ENCODE assay signal across 8 cellular contexts in the genomic region with DNA sequence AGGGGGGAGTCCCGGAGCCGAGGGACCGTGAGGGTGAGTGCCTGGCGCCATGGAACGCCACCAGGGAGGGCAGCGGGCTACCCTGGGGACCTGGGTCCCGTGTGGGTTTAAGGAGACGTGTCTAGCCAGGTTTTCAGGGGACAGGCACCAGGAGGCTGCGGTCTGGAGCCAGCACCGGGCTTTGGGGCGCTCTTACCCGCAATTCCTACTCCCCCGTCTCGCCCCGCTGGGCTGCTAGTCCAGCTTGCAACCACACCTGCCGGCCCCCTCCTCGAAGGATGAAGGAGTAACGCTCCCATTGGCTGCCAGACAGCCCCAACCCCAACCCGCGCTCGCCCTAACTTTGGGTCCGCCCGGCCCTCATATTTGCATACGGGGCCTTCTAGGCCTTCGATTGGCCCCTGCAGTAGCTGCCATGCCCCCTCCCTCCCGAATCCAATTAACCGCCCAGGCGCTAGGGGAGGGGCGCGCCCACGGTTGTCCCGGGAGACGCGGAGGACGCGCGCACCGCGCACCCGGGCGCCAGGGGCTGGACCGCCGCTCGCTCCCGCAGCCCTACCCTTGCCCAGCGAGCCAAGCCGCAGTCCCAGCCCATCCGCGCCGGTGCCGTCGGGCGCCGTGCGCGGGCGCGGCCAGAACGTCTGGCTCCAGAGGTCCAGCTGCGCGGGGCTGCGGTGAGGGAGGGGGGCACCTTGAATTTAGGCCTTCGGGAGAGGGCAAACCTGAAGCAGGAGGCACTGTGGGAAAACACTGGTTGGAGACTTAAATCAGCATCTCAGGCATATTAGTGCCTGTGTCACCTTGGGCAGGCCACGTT. TPM values are rescaled to one million over a fixed set of nuclear protein-coding genes. Genes with fewer than 3 reads are reported as not detected.
DNase-seq lines count a peak whose midpoint lies in the region; ATAC-seq and TF ChIP-seq lines count a peak whose summit lies in the region.

A gene (minus strand): TSS at position 456 of the 817 bp plus-strand sequence. CDS start 157 bp downstream, at position 299.

- peak within 1 kb of the TSS; percentile 98 for H2AFZ ChIP-seq in neural progenitor cell (replicated peaks)

- peaks cover 27% of the 10 kb centered on the region for H3F3A ChIP-seq in neural progenitor cell (ENCODE audit: low read depth)

- TF ChIP-seq POLR2A in stomach (IDR thresholded peaks at IDR 0.05), result no peak

- H3K4me1 Mint-ChIP-seq in neural progenitor cell, result peaks cover 18% of the 10 kb centered on the region

- H3K9ac ChIP-seq in neural progenitor cell, result no peak within 1 kb of the TSS

- DNase-seq in AG10803 (ENCODE audit: low read depth) (peak; percentile 52), LoVo (ENCODE audit: low spot score) (peak; percentile 85), RWPE2 (ENCODE audit: low spot score) (peak; percentile 89), foreskin melanocyte (peak; percentile 67), neural progenitor cell (ENCODE audit: low spot score) (peak; percentile 99), stomach (peak; percentile 92)
- peak; percentile 92 for DNase-seq in activated effector memory CD4-positive, alpha-beta T cell treated with anti-CD3 and anti-CD28 coated beads, Interleukin-2, amount 50 U/mL, for 16 hours

- H4K20me1 ChIP-seq in neural progenitor cell (ENCODE audit: low read depth), result no peaks in the 10 kb centered on the region

- no peak for TF ChIP-seq CTCF in AG10803 (conservative IDR thresholded peaks at IDR 0.05; ENCODE audit: low read length)
- no peak for TF ChIP-seq CTCF in RWPE2 (IDR thresholded peaks at IDR 0.05; ENCODE audit: poor library complexity, severe bottlenecking)
- no peak for TF ChIP-seq CTCF in neural progenitor cell (IDR thresholded peaks at IDR 0.05)
- no peak for TF ChIP-seq CTCF in stomach (IDR thresholded peaks at IDR 0.05)

- no peaks in the 10 kb centered on the region for H3K79me2 ChIP-seq in neural progenitor cell (ENCODE audit: low read depth)

- no peak within 1 kb of the TSS for H3K27ac Mint-ChIP-seq in neural progenitor cell

- intact Hi-C loops in stomach (cut with DNase I; ENCODE audit: low total_unique reads), result no loop called here

- no peaks in the 10 kb centered on the region for H3K36me3 ChIP-seq in RWPE2 (ENCODE audit: low read depth)
- H3K36me3 ChIP-seq in neural progenitor cell, result no peaks in the 10 kb centered on the region
- no peaks in the 10 kb centered on the region for H3K36me3 ChIP-seq in stomach

- H3K4me1 ChIP-seq in RWPE2 (ENCODE audit: insufficient read depth, poor library complexity, severe bottlenecking), result no peaks in the 10 kb centered on the region
- H3K4me1 ChIP-seq in neural progenitor cell, result peaks cover 20% of the 10 kb centered on the region
- H3K4me1 ChIP-seq in stomach, result peaks cover 14 to 27% (median 20%) of the 10 kb centered on the region in 4 donors

- peak within 1 kb of the TSS; percentile 76 for H3K4me3 Mint-ChIP-seq in neural progenitor cell

- no peaks in the 10 kb centered on the region for H3K36me3 Mint-ChIP-seq in neural progenitor cell

- H3K4me3 ChIP-seq in AG10803 (ENCODE audit: low read length) (peak within 1 kb of the TSS; percentile 50), RWPE2 (ENCODE audit: severe bottlenecking) (peak within 1 kb of the TSS; percentile 17), neural progenitor cell (peak within 1 kb of the TSS; percentile 88), stomach (peak within 1 kb of the TSS; percentile 43 to 56 (median 50))

- 1 to 4% (median 2%) methylated on average over 21 to 64 of the region's 64 CpGs for WGBS in stomach, 5 donors

- H3K9me3 ChIP-seq in RWPE2 (ENCODE audit: severe bottlenecking), result no peaks in the 10 kb centered on the region
- no peaks in the 10 kb centered on the region for H3K9me3 ChIP-seq in neural progenitor cell (ENCODE audit: low read depth)
- H3K9me3 ChIP-seq in stomach, result no peaks in the 10 kb centered on the region

- ATAC-seq in GM19463 (IDR thresholded peaks at IDR 0.05; ENCODE audit: unreplicated experiment), result peak; percentile 97
- peak; percentile 98 for ATAC-seq in RWPE2 (ENCODE audit: low read depth)

- TF ChIP-seq EP300 in stomach (IDR thresholded peaks at IDR 0.05), result no peak

- no peak within 1 kb of the TSS for H3K27ac ChIP-seq in RWPE2 (ENCODE audit: poor library complexity, severe bottlenecking)
- H3K27ac ChIP-seq in neural progenitor cell, result no peak within 1 kb of the TSS
- peak within 1 kb of the TSS in 4 of 5 donors; percentile 1 to 68 (median 24) for H3K27ac ChIP-seq in stomach

- H3K27me3 ChIP-seq in RWPE2 (ENCODE audit: insufficient read depth, poor library complexity, severe bottlenecking) (no peaks in the 10 kb centered on the region), neural progenitor cell (peaks cover 23% of the 10 kb centered on the region), stomach (peaks cover 0 to 51% (median 0%) of the 10 kb centered on the region in 3 donors)

- H3K9me3 Mint-ChIP-seq in neural progenitor cell, result no peaks in the 10 kb centered on the region

- H3K4me2 ChIP-seq in neural progenitor cell, result peak within 1 kb of the TSS; percentile 98

- peaks cover 32% of the 10 kb centered on the region for H3K27me3 Mint-ChIP-seq in neural progenitor cell (ENCODE audit: insufficient read depth, low read depth)

RNA-seq across cellular contexts. Expression of the gene that starts here (rescaled TPM):
- total RNA-seq in neural progenitor cell (ENCODE audit: low replicate concordance), result 6.8 and 17.4 TPM in 2 replicates
- 10 to 100 TPM in 1 of 5 donors, 1 to 10 TPM in 2, not detected in 2; 1.5 to 11.0 (median 1.8) TPM for total RNA-seq in stomach
- polyA plus RNA-seq in stomach, result under 1 TPM in 1 of 3 donors, not detected in 2; 0.48 TPM

Comparison
In these comparisons a context has a peak if more than half of its experiments do, and no peak if none do; other contexts are left out.
1. H3K4me3 ChIP-seq: peak in every context shown above with its lines; median percentile 88 in neural progenitor cell; 50 in AG10803; 50 in stomach; 17 in RWPE2.
2. H3K27ac ChIP-seq: peak in stomach (4 of 5); none in RWPE2 (single experiment) and neural progenitor cell (single experiment).
3. Peak in every context shown above with its lines, with median percentiles within 50 percentile points of each other: DNase-seq.